In the genomic region with DNA sequence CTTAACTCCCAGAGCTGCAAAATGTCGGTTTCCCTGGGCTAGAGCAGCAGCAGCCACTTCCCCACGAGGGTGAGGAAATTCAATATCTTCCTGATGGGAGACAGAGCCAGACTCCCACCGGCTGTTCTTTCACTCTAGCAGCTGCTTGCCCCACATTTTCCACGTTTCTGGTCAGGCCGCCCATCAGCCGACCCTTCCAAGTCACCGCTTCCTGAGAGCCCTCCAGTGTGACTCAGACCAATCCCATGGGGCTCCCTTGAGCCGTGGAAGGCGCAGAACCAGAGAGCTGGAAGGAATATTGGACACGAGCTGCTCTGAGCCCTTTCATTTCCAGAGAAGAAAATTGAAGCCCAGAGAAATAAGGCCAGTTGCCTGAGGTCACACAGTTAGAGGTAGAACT, we compare ENCODE assay signal across 9 cellular contexts.
DNase-seq lines count a peak whose midpoint lies in the region; ATAC-seq, FAIRE-seq and TF ChIP-seq lines count a peak whose summit lies in the region.
"Had no signal": no experiment of that assay in that cellular context is flagged by ENCODE, and none has a peak within 500 bp of the region (broad histone marks: within the 10 kb centered on the region; RNA-seq: fewer than 3 reads in every experiment).

No MANE protein-coding gene starts in this region.

- no peaks in the 10 kb centered on the region for H3K79me2 ChIP-seq in fibroblast of lung (ENCODE audit: control insufficient read depth, insufficient read depth, low read length)

- H3K9me3 ChIP-seq in fibroblast of lung (ENCODE audit: control insufficient read depth, insufficient read depth, low read depth, low read length) (no peaks in the 10 kb centered on the region), muscle layer of duodenum (ENCODE audit: control insufficient read depth in 1 of 2, low read length in 2 of 2) (peaks cover 9 to 13% of the 10 kb centered on the region in 2 donors), endodermal cell (ENCODE audit: control insufficient read depth, low read length) (peaks cover 22% of the 10 kb centered on the region)

- ATAC-seq in HG03095 (IDR thresholded peaks at IDR 0.05; ENCODE audit: unreplicated experiment): no peak

- H3K36me3 Mint-ChIP-seq in endodermal cell (ENCODE audit: low read depth): peaks cover 6% of the 10 kb centered on the region

- no peak for TF ChIP-seq CTCF in fibroblast of lung (conservative IDR thresholded peaks at IDR 0.05 in 1 of 2, IDR thresholded peaks at IDR 0.05 in 1 of 2; ENCODE audit: low read depth in 1 of 2, low read length in 2 of 2)
- no peak for TF ChIP-seq CTCF in endodermal cell (conservative IDR thresholded peaks at IDR 0.05)

- H2AFZ ChIP-seq in fibroblast of lung (ENCODE audit: low read length): peak overlapping the region; percentile 27

- no peak overlapping the region for H3K4me3 Mint-ChIP-seq in endodermal cell

- H3K27ac Mint-ChIP-seq in endodermal cell: no peak overlapping the region

- H4K20me1 ChIP-seq in fibroblast of lung (ENCODE audit: control insufficient read depth, extremely low read depth, insufficient read depth, low read length): no peaks in the 10 kb centered on the region

- no peaks in the 10 kb centered on the region for H3K27me3 ChIP-seq in fibroblast of lung (ENCODE audit: control insufficient read depth, insufficient read depth, low read length)
- no peaks in the 10 kb centered on the region for H3K27me3 ChIP-seq in muscle layer of duodenum (ENCODE audit: low read depth, low read length)
- H3K27me3 ChIP-seq in endodermal cell (ENCODE audit: control insufficient read depth, insufficient read depth, low read length, poor library complexity, severe bottlenecking): no peaks in the 10 kb centered on the region

- H3K9me3 Mint-ChIP-seq in endodermal cell: peaks cover 12% of the 10 kb centered on the region

- H3K4me1 ChIP-seq in fibroblast of lung (ENCODE audit: control insufficient read depth, extremely low read depth, insufficient read depth, low read length) (peaks cover 34% of the 10 kb centered on the region), muscle layer of duodenum (ENCODE audit: control insufficient read depth in 1 of 2, insufficient read depth in 2 of 2, low read length in 2 of 2) (peaks cover 14 to 31% of the 10 kb centered on the region in 2 donors), endodermal cell (ENCODE audit: control insufficient read depth, insufficient read depth, low read length) (peaks cover 3% of the 10 kb centered on the region)

- H3K9ac ChIP-seq in fibroblast of lung (ENCODE audit: insufficient read depth, low read length) (peak overlapping the region; percentile 16), endodermal cell (ENCODE audit: extremely low read depth, low read length, poor library complexity, severe bottlenecking) (no peak overlapping the region)

- H3K4me1 Mint-ChIP-seq in endodermal cell: peaks cover 6% of the 10 kb centered on the region

- H3K27ac ChIP-seq in fibroblast of lung (ENCODE audit: insufficient read depth, low read length): peak overlapping the region; percentile 77
- H3K27ac ChIP-seq in muscle layer of duodenum (ENCODE audit: low read length): peak overlapping the region; percentile 78
- no peak overlapping the region for H3K27ac ChIP-seq in substantia nigra (ENCODE audit: low read depth, low read length, poor library complexity, severe bottlenecking)
- H3K27ac ChIP-seq in endodermal cell (ENCODE audit: low read depth, low read length): no peak overlapping the region

- 87% methylated on average over 9 to 10 of the region's 10 CpGs for WGBS in endodermal cell (ENCODE audit: insufficient coverage in 1 of 2, insufficient read length in 1 of 2), 2 experiments

- H3K36me3 ChIP-seq in fibroblast of lung (ENCODE audit: control insufficient read depth, insufficient read depth, low read length) (no peaks in the 10 kb centered on the region), muscle layer of duodenum (ENCODE audit: control insufficient read depth in 1 of 2, insufficient read depth in 2 of 2, low read length in 2 of 2) (no peaks in the 10 kb centered on the region), endodermal cell (ENCODE audit: control insufficient read depth, insufficient read depth, low read length) (no peaks in the 10 kb centered on the region)

- no peaks in the 10 kb centered on the region for H3K27me3 Mint-ChIP-seq in endodermal cell (ENCODE audit: insufficient read depth)

- DNase-seq in NCI-H524 treated with DMSO at 0.1 percent for 48 hours (lab: John Stamatoyannopoulos, UW) (peak; percentile 81), fibroblast of lung (ENCODE audit: low read depth in 2 of 2) (peak; percentile 51 to 75), urothelium cell line (ENCODE audit: low spot score) (peak; percentile 30), substantia nigra (lab: John Stamatoyannopoulos, UW) (no peak), endodermal cell (no peak)
- DNase-seq: activated CD4-positive, alpha-beta T cell treated with anti-CD3 and anti-CD28 coated beads for 48 hours; head of caudate nucleus had no signal

- H3K4me2 ChIP-seq in fibroblast of lung (ENCODE audit: extremely low read depth, insufficient read depth, low read length): peak overlapping the region; percentile 68

- H3K4me3 ChIP-seq in fibroblast of lung (replicated peaks in 1 of 4; ENCODE audit: control extremely low read depth in 1 of 4, insufficient read depth in 1 of 4, low read depth in 3 of 4, low read length in 4 of 4): no peak overlapping the region
- H3K4me3 ChIP-seq in muscle layer of duodenum (ENCODE audit: low read depth in 1 of 2, low read length in 2 of 2): no peak overlapping the region
- no peak overlapping the region for H3K4me3 ChIP-seq in endodermal cell (ENCODE audit: low read length)

- FAIRE-seq in urothelium cell line (lab: Jason Lieb, UNC): no peak

Comparison
In these comparisons a context has a peak if more than half of its experiments do, and no peak if none do; other contexts are left out.
1. DNase-seq: peak in NCI-H524 treated with DMSO at 0.1 percent for 48 hours (single experiment), fibroblast of lung (2 of 2) and urothelium cell line (single experiment); none in substantia nigra (0 of 49) and endodermal cell (single experiment).
2. H3K27ac ChIP-seq: peak in fibroblast of lung (single experiment) and muscle layer of duodenum (single experiment); none in substantia nigra (single experiment) and endodermal cell (single experiment).